16 cellular contexts compared by ENCODE assay signal in genomic region chr1:167927075-167927754, GRCh38. TPM values are rescaled to one million over a fixed set of nuclear protein-coding genes. Genes with fewer than 3 reads are reported as not detected.
DNase-seq lines count a peak whose midpoint lies in the region; ATAC-seq and TF ChIP-seq lines count a peak whose summit lies in the region.
"Had no signal": no experiment of that assay in that cellular context is flagged by ENCODE, and none has a peak within 500 bp of the region (broad histone marks: within the 10 kb centered on the region; RNA-seq: fewer than 3 reads in every experiment).

No MANE protein-coding gene starts in this region.

- H3K27ac ChIP-seq in liver (ENCODE audit: low read depth in 1 of 2, low read length in 2 of 2), result peak overlapping the region; percentile 16 to 61
- H3K27ac ChIP-seq: left lung had no signal

- TF ChIP-seq RAD21 in liver (IDR thresholded peaks at IDR 0.05), result no peak

- H3K4me1 ChIP-seq in liver (ENCODE audit: control insufficient read depth in 4 of 4, insufficient read depth in 4 of 4, low read length in 3 of 4), result peaks cover 1 to 56% (median 28%) of the 10 kb centered on the region in 4 donors
- H3K4me1 ChIP-seq: left lung had no signal

- H3K27me3 ChIP-seq in liver (ENCODE audit: control insufficient read depth in 4 of 4, insufficient read depth in 4 of 4, low read length in 3 of 4), result no peaks in the 10 kb centered on the region
- H3K27me3 ChIP-seq: left lung had no signal

- H3K36me3 Mint-ChIP-seq in Calu3 (ENCODE audit: insufficient read depth, unreplicated experiment) (peaks cover 22% of the 10 kb centered on the region), CD14-positive monocyte (peaks cover 6 to 11% of the 10 kb centered on the region in 2 donors)
- peaks cover 12% of the 10 kb centered on the region for H3K36me3 Mint-ChIP-seq in activated CD4-positive, alpha-beta T cell treated with anti-CD3 and anti-CD28 coated beads, Interleukin-2, amount 10 ng/mL, durations not matched to agents 24 days and 14 days (ENCODE audit: low read depth)

- H3K9me3 Mint-ChIP-seq in Calu3 (ENCODE audit: low read depth, unreplicated experiment), result no peaks in the 10 kb centered on the region
- H3K9me3 Mint-ChIP-seq in activated CD4-positive, alpha-beta T cell treated with anti-CD3 and anti-CD28 coated beads, Interleukin-2, amount 10 ng/mL, durations not matched to agents 24 days and 14 days, result no peaks in the 10 kb centered on the region
- H3K9me3 Mint-ChIP-seq in CD14-positive monocyte, result no peaks in the 10 kb centered on the region
- H3K9me3 Mint-ChIP-seq: central memory CD8-positive, alpha-beta T cell had no signal

- DNase-seq in Calu3, result no peak
- DNase-seq in LNCaP clone FGC (ENCODE audit: low read depth), result no peak
- no peak for DNase-seq in activated CD4-positive, alpha-beta T cell treated with anti-CD3 and anti-CD28 coated beads, Interleukin-2, amount 10 ng/mL, durations not matched to agents 24 days and 14 days
- DNase-seq in CD14-positive monocyte (ENCODE audit: low spot score), result no peak
- DNase-seq in HT-29 (ENCODE audit: low spot score), result no peak
- DNase-seq: activated CD4-positive, alpha-beta T cell treated with anti-CD3 and anti-CD28 coated beads, Interleukin-2, amount 50 U/mL, for 4 hours; activated naive CD4-positive, alpha-beta T cell treated with Interleukin-2 at 50 U/mL for 16 hours; DMS79 treated with DMSO at 0.1 percent for 48 hours; left lung; NCI-H1417 treated with DMSO at 0.1 percent for 48 hours; nucleus accumbens; stimulated activated CD4-positive, alpha-beta T cell treated with anti-CD3 and anti-CD28 coated beads, Interleukin-4, amount 100 ng/mL, for 4 hours had no signal

- 40% methylated on average over 4 of the region's 4 CpGs for WGBS in liver

- intact Hi-C loops in Calu3 (cut with micrococcal nuclease; ENCODE audit: unreplicated experiment) (loop anchor here (5.0 kb wide), 2 partner anchors 105 to 210 kb away; no protein-coding TSS in a partner anchor), CD14-positive monocyte (cut with micrococcal nuclease) (no loop called here)
- intact Hi-C loops in activated CD4-positive, alpha-beta T cell treated with anti-CD3 and anti-CD28 coated beads, Interleukin-2, amount 10 ng/mL, durations not matched to agents 24 days and 14 days (cut with micrococcal nuclease), result no loop called here

- H3K4me1 Mint-ChIP-seq in Calu3 (ENCODE audit: low read depth, unreplicated experiment), result peaks cover 33% of the 10 kb centered on the region
- H3K4me1 Mint-ChIP-seq in activated CD4-positive, alpha-beta T cell treated with anti-CD3 and anti-CD28 coated beads, Interleukin-2, amount 10 ng/mL, durations not matched to agents 24 days and 14 days, result peaks cover 4% of the 10 kb centered on the region
- peaks cover 5% of the 10 kb centered on the region for H3K4me1 Mint-ChIP-seq in CD14-positive monocyte

- TF ChIP-seq CTCF in Calu3 (IDR thresholded peaks at IDR 0.05; ENCODE audit: unreplicated experiment) (no peak), LNCaP clone FGC (IDR thresholded peaks at IDR 0.05; ENCODE audit: control insufficient read depth, extremely low read depth, insufficient read depth) (no peak), liver (IDR thresholded peaks at IDR 0.05; ENCODE audit: low read depth, low read length, missing input control) (no peak), CD14-positive monocyte (IDR thresholded peaks at IDR 0.05) (no peak)

- CTCF ChIA-PET in Calu3 (lab: Charles Lee), result interaction anchor here (0.5 to 2.4 kb wide), 8 partner anchors 9 to 220 kb away, joined by 3 to 16 read pairs (median 5); partner anchors contain the start of genes DCAF6, MPC2 and MPZL1

- H3K36me3 ChIP-seq in liver (ENCODE audit: control insufficient read depth in 4 of 4, insufficient read depth in 3 of 4, low read depth in 1 of 4, low read length in 3 of 4), result peaks cover 0 to 5% (median 1%) of the 10 kb centered on the region in 4 donors
- H3K36me3 ChIP-seq: left lung had no signal

- peak; percentile 53 for ATAC-seq in GM21381 (IDR thresholded peaks at IDR 0.05; ENCODE audit: unreplicated experiment)
- no peak for ATAC-seq in HG02840 (IDR thresholded peaks at IDR 0.05; ENCODE audit: low FRiP score, unreplicated experiment)
- ATAC-seq: left lung had no signal

- H3K27me3 Mint-ChIP-seq in Calu3 (ENCODE audit: unreplicated experiment) (no peaks in the 10 kb centered on the region), CD14-positive monocyte (ENCODE audit: low read depth in 3 of 3) (no peaks in the 10 kb centered on the region)
- no peaks in the 10 kb centered on the region for H3K27me3 Mint-ChIP-seq in activated CD4-positive, alpha-beta T cell treated with anti-CD3 and anti-CD28 coated beads, Interleukin-2, amount 10 ng/mL, durations not matched to agents 24 days and 14 days
- H3K27me3 Mint-ChIP-seq: central memory CD8-positive, alpha-beta T cell had no signal

- H3K4me3 Mint-ChIP-seq in Calu3 (ENCODE audit: low read depth, unreplicated experiment) (peak overlapping the region; percentile 66), CD14-positive monocyte (no peak overlapping the region)
- no peak overlapping the region for H3K4me3 Mint-ChIP-seq in activated CD4-positive, alpha-beta T cell treated with anti-CD3 and anti-CD28 coated beads, Interleukin-2, amount 10 ng/mL, durations not matched to agents 24 days and 14 days
- H3K4me3 Mint-ChIP-seq: central memory CD8-positive, alpha-beta T cell had no signal

- H3K9me3 ChIP-seq in liver (ENCODE audit: control insufficient read depth in 4 of 4, low read length in 3 of 4), result no peaks in the 10 kb centered on the region
- H3K9me3 ChIP-seq: left lung had no signal

- BruUV-seq in Calu3 (replicated peaks; lab: Mats Ljungman, UMichigan), result no TSS peak

- H3K4me3 ChIP-seq in LNCaP clone FGC (ENCODE audit: low read depth, low read length), result peak overlapping the region; percentile 48
- H3K4me3 ChIP-seq in liver (ENCODE audit: low read depth in 1 of 3, low read length in 3 of 3), result peak overlapping the region in 2 of 3 donors; percentile 9 to 34
- H3K4me3 ChIP-seq: left lung had no signal

- H3K27ac Mint-ChIP-seq in Calu3 (ENCODE audit: unreplicated experiment), result peak overlapping the region; percentile 82
- no peak overlapping the region for H3K27ac Mint-ChIP-seq in activated CD4-positive, alpha-beta T cell treated with anti-CD3 and anti-CD28 coated beads, Interleukin-2, amount 10 ng/mL, durations not matched to agents 24 days and 14 days
- H3K27ac Mint-ChIP-seq in CD14-positive monocyte, result no peak overlapping the region

- peak overlapping the region; percentile 18 to 73 for H3K9ac ChIP-seq in liver (ENCODE audit: low read depth in 1 of 2, low read length in 2 of 2)

TF ChIP-seq in liver, 16 proteins besides CTCF, POLR2A, EP300 and RAD21 (continues in another document):
- TF ChIP-seq REST (IDR thresholded peaks at IDR 0.05), result no peak
- TF ChIP-seq NR2F2 (IDR thresholded peaks at IDR 0.05), result no peak

RNA-seq across cellular contexts. Expression of gene DCAF6, which starts 9.3 kb away (rescaled TPM):
- total RNA-seq in Calu3 (2022), result 64.0 and 69.1 TPM in 2 replicates
- 100 to 1,000 TPM in 1 of 2 donors, 10 to 100 TPM in 1; 77.6 to 105 TPM for total RNA-seq in liver
- 10 to 100 TPM; 33.5 to 64.5 TPM for polyA plus RNA-seq in liver
- total RNA-seq in activated CD4-positive, alpha-beta T cell treated with anti-CD3 and anti-CD28 coated beads, Interleukin-2, amount 10 ng/mL, durations not matched to agents 24 days and 14 days, result 20.6 and 24.1 TPM in 2 replicates
- 10 to 100 TPM; 11.8 to 11.9 TPM for polyA plus RNA-seq in CD14-positive monocyte
- total RNA-seq in HT-29 (2014; rRNA removed; shearing (Covaris generic)), result 20.4 and 23.2 TPM in 2 replicates

RNA-seq across cellular contexts. Expression of gene MPC2, which starts 9.7 kb away (rescaled TPM):
- total RNA-seq in Calu3 (2022) (124 and 126 TPM in 2 replicates), liver (100 to 1,000 TPM in 1 of 2 donors, 10 to 100 TPM in 1; 78.8 to 118 TPM)
- polyA plus RNA-seq in liver (100 to 1,000 TPM; 137 to 369 TPM), CD14-positive monocyte (10 to 100 TPM; 59.4 to 70.3 TPM)
- 32.2 and 38.9 TPM in 2 replicates for total RNA-seq in activated CD4-positive, alpha-beta T cell treated with anti-CD3 and anti-CD28 coated beads, Interleukin-2, amount 10 ng/mL, durations not matched to agents 24 days and 14 days
- total RNA-seq in HT-29 (2014; rRNA removed; shearing (Covaris generic)), result 52.3 and 57.7 TPM in 2 replicates

RNA-seq across cellular contexts. Expression of gene ADCY10, which starts 13.3 kb away (rescaled TPM):
- total RNA-seq in Calu3 (2022) (0.31 and 0.91 TPM in 2 replicates), liver (1 to 10 TPM in 1 of 2 donors, under 1 TPM in 1; 0.89 to 4.7 TPM)
- polyA plus RNA-seq in liver (1 to 10 TPM; 2.2 to 2.4 TPM), CD14-positive monocyte (not detected)
- 0.09 and 0.19 TPM in 2 replicates for total RNA-seq in activated CD4-positive, alpha-beta T cell treated with anti-CD3 and anti-CD28 coated beads, Interleukin-2, amount 10 ng/mL, durations not matched to agents 24 days and 14 days
- not detected in 2 replicates for total RNA-seq in HT-29 (2014; rRNA removed; shearing (Covaris generic))
